ENCODE assay signal across 28 cellular contexts in the genomic region with DNA sequence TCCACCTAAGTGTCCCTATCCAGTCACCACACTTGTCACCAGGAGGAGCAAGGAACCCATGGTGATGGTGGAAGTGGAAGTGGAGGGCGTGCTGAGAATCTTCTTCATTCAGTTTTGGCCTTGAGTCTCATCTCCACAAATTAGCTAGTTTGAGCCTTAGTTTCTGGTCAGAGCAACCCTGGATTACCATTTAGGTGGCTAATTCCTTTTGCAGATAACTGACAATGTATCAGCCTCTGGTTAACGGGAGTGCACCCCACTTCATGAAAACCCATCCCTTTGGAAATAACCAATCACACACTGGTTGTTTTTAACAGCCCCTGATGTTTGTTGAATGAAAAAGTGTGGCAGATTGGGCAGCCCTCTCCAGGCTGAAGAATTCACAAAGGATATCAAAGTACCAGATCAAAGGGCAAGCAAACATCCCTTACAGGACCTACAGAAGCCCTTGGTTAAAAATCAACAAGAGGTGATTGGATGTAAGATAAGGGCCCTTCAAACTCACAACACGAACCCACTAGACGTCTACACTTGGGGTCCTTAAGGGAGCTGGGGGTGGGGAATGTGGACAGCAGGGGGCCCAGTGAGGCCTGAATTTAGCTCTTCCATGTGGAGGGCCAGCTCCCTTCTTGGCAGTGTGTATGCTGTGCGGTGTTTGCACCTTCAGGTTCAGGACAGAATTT. TPM values are rescaled to one million over a fixed set of nuclear protein-coding genes. Genes with fewer than 3 reads are reported as not detected.
DNase-seq lines count a peak whose midpoint lies in the region; ATAC-seq, FAIRE-seq and TF ChIP-seq lines count a peak whose summit lies in the region.
"Had no signal": no experiment of that assay in that cellular context is flagged by ENCODE, and none has a peak within 500 bp of the region (broad histone marks: within the 10 kb centered on the region; RNA-seq: fewer than 3 reads in every experiment).

No MANE protein-coding gene starts in this region.

- intact Hi-C loops in HepG2 (cut with micrococcal nuclease; ENCODE audit: unreplicated experiment): loop anchor here (5.0 kb wide), 3 partner anchors 48 to 137 kb away; no protein-coding TSS in a partner anchor

- H3K36me3 Mint-ChIP-seq in progenitor cell of endocrine pancreas (ENCODE audit: insufficient read depth): no peaks in the 10 kb centered on the region
- H3K36me3 Mint-ChIP-seq: CD4-positive, alpha-beta memory T cell; IgD-negative memory B cell had no signal

- TF ChIP-seq EP300 in HepG2 (IDR thresholded peaks at IDR 0.05; ENCODE audit: low read depth in 2 of 2, low read length in 2 of 2) (peak in 1 of 2 experiments; percentile 89; a peak in 2 of 4 replicates), HepG2 (CRISPR knock-in tag; IDR thresholded peaks at IDR 0.05; ENCODE audit: borderline replicate concordance) (peak; percentile 53; the same call in 1 of the 2 replicates)

- H3K36me3 ChIP-seq in bronchial epithelial cell (ENCODE audit: control insufficient read depth, insufficient read depth, low read length) (no peaks in the 10 kb centered on the region), HepG2 (replicated peaks in 1 of 2; ENCODE audit: control insufficient read depth in 1 of 2, insufficient read depth in 2 of 2, low read length in 2 of 2) (no peaks in the 10 kb centered on the region)
- H3K36me3 ChIP-seq: BLaER1 treated with 17β-estradiol and CSF1 and Interleukin-3, amounts not matched to agents 10 nM and 100 nM had no signal

- H3K27me3 ChIP-seq in bronchial epithelial cell (ENCODE audit: control insufficient read depth, insufficient read depth, low read length) (peaks cover 15% of the 10 kb centered on the region), HepG2 (ENCODE audit: control insufficient read depth in 1 of 2, insufficient read depth in 2 of 2, low read length in 2 of 2) (peaks cover 2 to 4% of the 10 kb centered on the region in 2 experiments; a peak in 1 of 5 replicates)
- H3K27me3 ChIP-seq: BLaER1 treated with 17β-estradiol and CSF1 and Interleukin-3, amounts not matched to agents 10 nM and 100 nM had no signal

- no peak overlapping the region for H3K27ac Mint-ChIP-seq in progenitor cell of endocrine pancreas
- H3K27ac Mint-ChIP-seq: CD4-positive, alpha-beta memory T cell had no signal

- no peaks in the 10 kb centered on the region for H4K20me1 ChIP-seq in HepG2 (ENCODE audit: insufficient read depth, low read length)
- H4K20me1 ChIP-seq: BLaER1 treated with 17β-estradiol and CSF1 and Interleukin-3, amounts not matched to agents 10 nM and 100 nM had no signal

- 0 out of 4 replicates have a peak, but pooled peaks of 1 of the 2 experiments have one; percentile 19 for TF ChIP-seq POLR2A in HepG2 (IDR thresholded peaks at IDR 0.05; ENCODE audit: insufficient read depth in 1 of 2, low read depth in 2 of 2, low read length in 2 of 2)

- H3K4me3 Mint-ChIP-seq in progenitor cell of endocrine pancreas (ENCODE audit: low read depth): no peak overlapping the region
- H3K4me3 Mint-ChIP-seq: CD4-positive, alpha-beta memory T cell; IgD-negative memory B cell had no signal

- WGBS in HepG2 (ENCODE audit: low lambda C conversion rate): 14% methylated on average over 5 of the region's 5 CpGs

- FAIRE-seq in bronchial epithelial cell (lab: Jason Lieb, UNC) (peak; percentile 76), HepG2 (lab: Jason Lieb, UNC) (peak; percentile 93)
- FAIRE-seq: A204.1, G401.6, GM12878 had no signal

- no TSS peak for BruUV-seq in HepG2 (replicated peaks; lab: Mats Ljungman, UMichigan)

- H3K4me2 ChIP-seq in HepG2 (ENCODE audit: low read depth, low read length): peak overlapping the region; percentile 67
- H3K4me2 ChIP-seq: BLaER1 treated with 17β-estradiol and CSF1 and Interleukin-3, amounts not matched to agents 10 nM and 100 nM; KMS-11 had no signal

- peak; percentile 39 for ATAC-seq in HepG2
- ATAC-seq: GM12878, PC-3, SK-N-SH treated with all-trans-retinoic acid at 6 μM for 48 hours had no signal

- in situ Hi-C loops in GM13976 (cut with MboI; ENCODE audit: low sequenced_read_pairs, unreplicated experiment) (no loop called here), HepG2 (cut with HindIII; ENCODE audit: extremely low pct_ligation_motif_present, low pct_unique_long_range_greater_than_20kb) (loop anchor here (5.0 to 25.0 kb wide), 3 partner anchors 203 to 538 kb away; a partner anchor contains a TSS)

- H3K79me2 ChIP-seq in HepG2 (ENCODE audit: insufficient read depth, low read length): no peaks in the 10 kb centered on the region

- no peak overlapping the region; the same call in 1 of the 2 replicates for H3K9ac ChIP-seq in HepG2 (ENCODE audit: insufficient read depth, low read depth, low read length)
- H3K9ac ChIP-seq: BLaER1 treated with 17β-estradiol and CSF1 and Interleukin-3, amounts not matched to agents 10 nM and 100 nM; KMS-11 had no signal

- no peaks in the 10 kb centered on the region for H3K9me3 ChIP-seq in HepG2 (ENCODE audit: low read length)
- H3K9me3 ChIP-seq: BLaER1 treated with 17β-estradiol and CSF1 and Interleukin-3, amounts not matched to agents 10 nM and 100 nM had no signal

- peaks cover 52% of the 10 kb centered on the region for H3K27me3 Mint-ChIP-seq in progenitor cell of endocrine pancreas

- POLR2A ChIA-PET in HepG2 (lab: Yijun Ruan, JAX): interaction anchor here (0.9 to 1.5 kb wide), 3 partner anchors 123 to 341 kb away, joined by 3 to 4 read pairs (median 3); a partner anchor contains a TSS

- peak overlapping the region; percentile 49 for H3K27ac ChIP-seq in HepG2 (ENCODE audit: extremely low read length, insufficient read depth, low read length)
- H3K27ac ChIP-seq: BLaER1 treated with 17β-estradiol and CSF1 and Interleukin-3, amounts not matched to agents 10 nM and 100 nM; KMS-11 had no signal

- DNase-seq in GM13976 (ENCODE audit: low spot score) (peak; percentile 10), bronchial epithelial cell (ENCODE audit: low read depth) (no peak), HepG2 (ENCODE audit: low spot score) (peak; percentile 89), progenitor cell of endocrine pancreas (ENCODE audit: low spot score, unreplicated experiment) (no peak), activated gamma-delta T cell (lab: John Stamatoyannopoulos, UW) (no peak), kidney tubule cell (ENCODE audit: low spot score) (no peak), germinal center (ENCODE audit: low spot score) (no peak)
- DNase-seq in activated CD4-positive, alpha-beta T cell treated with anti-CD3 and anti-CD28 coated beads, Interleukin-2, amount 50 U/mL, for 4 hours: no peak
- DNase-seq: AML-193; CD4-positive, alpha-beta memory T cell; COR-L47; GOT3; NCI-H1092; NCI-H1417 treated with DMSO at 0.1 percent for 48 hours; NCI-H187; NCI-H2081 treated with DMSO at 0.1 percent for 48 hours; NCI-H2171; NCI-H345; NCI-H524; NCI-H748 treated with DMSO at 0.1 percent for 48 hours; PC-3 had no signal

- CTCF ChIA-PET in HepG2 (lab: Yijun Ruan, JAX; ENCODE audit: low intra/inter-chr PET ratio, low total read pairs): interaction anchor here (0.8 kb wide), 1 partner anchor 313 kb away, joined by 3 read pairs; no protein-coding TSS in a partner anchor

- TF ChIP-seq CTCF in GM13976 (IDR thresholded peaks at IDR 0.05; ENCODE audit: borderline replicate concordance, control extremely low read depth, extremely low read depth, insufficient read depth, missing control alignments) (no peak), bronchial epithelial cell (IDR thresholded peaks at IDR 0.05; ENCODE audit: insufficient read depth, low read length, severe bottlenecking) (no peak), HepG2 (CRISPR knock-in tag; IDR thresholded peaks at IDR 0.05) (peak; percentile 54), progenitor cell of endocrine pancreas (IDR thresholded peaks at IDR 0.05; ENCODE audit: unreplicated experiment) (peak; percentile 11)

- no peak overlapping the region for H3K4me3 ChIP-seq in bronchial epithelial cell (ENCODE audit: low read depth, low read length)
- peak overlapping the region; percentile 13 to 59 (median 48); a peak in 4 of 6 replicates for H3K4me3 ChIP-seq in HepG2 (replicated peaks in 1 of 3; ENCODE audit: insufficient read depth in 1 of 3, low read depth in 2 of 3, low read length in 3 of 3)
- H3K4me3 ChIP-seq: BLaER1 treated with 17β-estradiol and CSF1 and Interleukin-3, amounts not matched to agents 10 nM and 100 nM; GM12878 had no signal

- H3K9me3 Mint-ChIP-seq in progenitor cell of endocrine pancreas (ENCODE audit: low read depth): no peaks in the 10 kb centered on the region
- H3K9me3 Mint-ChIP-seq: CD4-positive, alpha-beta memory T cell; IgD-negative memory B cell had no signal

- H3K4me1 Mint-ChIP-seq in progenitor cell of endocrine pancreas (ENCODE audit: low read depth): peaks cover 7% of the 10 kb centered on the region
- H3K4me1 Mint-ChIP-seq: CD4-positive, alpha-beta memory T cell; IgD-negative memory B cell had no signal

- peaks cover 83% of the 10 kb centered on the region for H3K4me1 ChIP-seq in HepG2 (ENCODE audit: insufficient read depth, low read length)

- no peak for TF ChIP-seq RAD21 in HepG2 (CRISPR knock-in tag; IDR thresholded peaks at IDR 0.05)

- no peak overlapping the region for H2AFZ ChIP-seq in HepG2 (ENCODE audit: low read length)

RNA-seq across cellular contexts. Expression of a gene that starts 37.1 kb away (rescaled TPM):
- total RNA-seq in bronchial epithelial cell (12.1 and 15.1 TPM in 2 replicates), HepG2 (2016; rRNA removed; fragmentation: Illumina TruSeq; extraction: Trizol) (48.1 and 59.8 TPM in 2 replicates), progenitor cell of endocrine pancreas (29.9 and 31.8 TPM in 2 replicates)
- total RNA-seq in HepG2 (2016; cell fraction: cytosol; rRNA removed; fragmentation: Illumina TruSeq; extraction: Trizol; ENCODE audit: low read depth): 35.7 and 39.2 TPM in 2 replicates
- total RNA-seq in HepG2 (2016; cell fraction: insoluble cytoplasmic fraction; rRNA removed; fragmentation: Illumina TruSeq; extraction: Trizol): 48.7 and 55.8 TPM in 2 replicates
- 37.2 and 42.1 TPM in 2 replicates for total RNA-seq in HepG2 (2016; cell fraction: membrane; rRNA removed; fragmentation: Illumina TruSeq; extraction: Trizol)
- 58.3 and 64.6 TPM in 2 replicates for total RNA-seq in HepG2 (2016; cell fraction: nucleus; rRNA removed; fragmentation: Illumina TruSeq; extraction: Trizol)
- polyA plus RNA-seq in HepG2 (2011; rRNA removed): 12.2 and 12.6 TPM in 2 replicates
- 5.8 and 6.0 TPM in 2 replicates for polyA plus RNA-seq in HepG2 (2011; cell fraction: cytosol; rRNA removed)
- polyA plus RNA-seq in HepG2 (2011; cell fraction: nucleus; rRNA removed): 18.9 and 23.2 TPM in 2 replicates
- polyA plus RNA-seq in HepG2 (2012): 15.3 and 20.8 TPM in 2 replicates
- 3.5 and 4.7 TPM in 2 replicates for polyA plus RNA-seq in HepG2 (2016; cell fraction: cytosol; fragmentation: Illumina TruSeq; extraction: Trizol; ENCODE audit: low read depth)
- 30.2 and 31.7 TPM in 2 replicates for polyA plus RNA-seq in HepG2 (2016; cell fraction: insoluble cytoplasmic fraction; fragmentation: Illumina TruSeq; extraction: Trizol; ENCODE audit: low read depth)
- polyA plus RNA-seq in HepG2 (2016; cell fraction: membrane; fragmentation: Illumina TruSeq; extraction: Trizol; ENCODE audit: low read depth): 7.6 and 8.6 TPM in 2 replicates
- polyA plus RNA-seq in HepG2 (2016; cell fraction: nucleus; fragmentation: Illumina TruSeq; extraction: Trizol; ENCODE audit: insufficient read depth, low read depth): 55.6 and 64.3 TPM in 2 replicates
- polyA minus RNA-seq in HepG2 (2011; rRNA and poly(A)+ RNA removed; ENCODE audit: low replicate concordance): 9.0 and 14.8 TPM in 2 replicates
- polyA minus RNA-seq in HepG2 (2011; cell fraction: cytosol; rRNA and poly(A)+ RNA removed): 15.4 and 17.1 TPM in 2 replicates
- 88.7 and 96.8 TPM in 2 replicates for polyA minus RNA-seq in HepG2 (2011; cell fraction: nucleus; rRNA and poly(A)+ RNA removed)

Comparison
In these comparisons a context has a peak if more than half of its experiments do, and no peak if none do; other contexts are left out.
1. DNase-seq: peak in GM13976 (single experiment) and HepG2 (single experiment); none in bronchial epithelial cell (single experiment), progenitor cell of endocrine pancreas (single experiment), activated gamma-delta T cell (single experiment), activated CD4-positive, alpha-beta T cell treated with anti-CD3 and anti-CD28 coated beads, Interleukin-2, amount 50 U/mL, for 4 hours (0 of 2), kidney tubule cell (single experiment) and germinal center (single experiment).
2. CTCF ChIP-seq: peak in HepG2 (single experiment) and progenitor cell of endocrine pancreas (single experiment); none in GM13976 (single experiment) and bronchial epithelial cell (single experiment).